8 cellular contexts compared by ENCODE assay signal in genomic region chr2:131034122-131035051, GRCh38. TPM values are rescaled to one million over a fixed set of nuclear protein-coding genes. Genes with fewer than 3 reads are reported as not detected.
DNase-seq lines count a peak whose midpoint lies in the region; ATAC-seq and TF ChIP-seq lines count a peak whose summit lies in the region.

No MANE protein-coding gene starts in this region.

- DNase-seq in stimulated activated CD4-positive, alpha-beta T cell treated with anti-CD3 and anti-CD28 coated beads, Interleukin-12 subunit alpha, Interleukin-12 subunit beta, amount 100 ng/mL, for 4 hours = peak; percentile 28
- no peak for DNase-seq in stimulated activated CD4-positive, alpha-beta T cell treated with anti-CD3 and anti-CD28 coated beads, Interleukin-4, amount 100 ng/mL, for 24 hours
- peak; percentile 12 for DNase-seq in choroid plexus epithelial cell (ENCODE audit: low read depth)
- DNase-seq in NCI-H146 (lab: John Stamatoyannopoulos, UW) = no peak

- H3K4me1 ChIP-seq in muscle layer of duodenum (ENCODE audit: control insufficient read depth in 1 of 2, insufficient read depth in 2 of 2, low read length in 2 of 2) (peaks cover 0 to 23% of the 10 kb centered on the region in 2 donors), urinary bladder (ENCODE audit: insufficient read depth) (no peaks in the 10 kb centered on the region)

- ATAC-seq in HG03469 (IDR thresholded peaks at IDR 0.05; ENCODE audit: unreplicated experiment) (no peak), GM21619 (IDR thresholded peaks at IDR 0.05; ENCODE audit: unreplicated experiment) (no peak)

- TF ChIP-seq CTCF in choroid plexus epithelial cell (conservative IDR thresholded peaks at IDR 0.05; ENCODE audit: low read depth, low read length) = no peak

- no peaks in the 10 kb centered on the region for H3K36me3 ChIP-seq in muscle layer of duodenum (ENCODE audit: control insufficient read depth in 1 of 2, insufficient read depth in 2 of 2, low read length in 2 of 2)
- no peaks in the 10 kb centered on the region for H3K36me3 ChIP-seq in urinary bladder (ENCODE audit: insufficient read depth)

- H3K9me3 ChIP-seq in muscle layer of duodenum (ENCODE audit: control insufficient read depth in 1 of 2, low read length in 2 of 2) = no peaks in the 10 kb centered on the region

- peaks cover 12% of the 10 kb centered on the region for H3K27me3 ChIP-seq in muscle layer of duodenum (ENCODE audit: low read depth, low read length)

- H3K4me3 ChIP-seq in choroid plexus epithelial cell (ENCODE audit: low read depth, low read length) = peak overlapping the region; percentile 46
- H3K4me3 ChIP-seq in muscle layer of duodenum (ENCODE audit: low read depth in 1 of 2, low read length in 2 of 2) = peak overlapping the region; percentile 26 to 62
- peak overlapping the region; percentile 53 for H3K4me3 ChIP-seq in urinary bladder (ENCODE audit: low read depth, low read length)

- 3% methylated on average over 61 of the region's 61 CpGs for WGBS in urinary bladder

- H3K27ac ChIP-seq in muscle layer of duodenum (ENCODE audit: low read length) (no peak overlapping the region), urinary bladder (ENCODE audit: low read depth) (no peak overlapping the region)

RNA-seq across cellular contexts. Expression of gene FAM168B, which starts 58.9 kb away (rescaled TPM):
- total RNA-seq in urinary bladder = 71.9 TPM
- 120 TPM for polyA plus RNA-seq in urinary bladder

Comparison
In these comparisons a context has a peak if more than half of its experiments do, and no peak if none do; other contexts are left out.
1. DNase-seq: peak in stimulated activated CD4-positive, alpha-beta T cell treated with anti-CD3 and anti-CD28 coated beads, Interleukin-12 subunit alpha, Interleukin-12 subunit beta, amount 100 ng/mL, for 4 hours (single experiment) and choroid plexus epithelial cell (single experiment); none in stimulated activated CD4-positive, alpha-beta T cell treated with anti-CD3 and anti-CD28 coated beads, Interleukin-4, amount 100 ng/mL, for 24 hours (single experiment) and NCI-H146 (single experiment).
2. Peak in every context shown above with its lines, with median percentiles within 50 percentile points of each other: H3K4me3 ChIP-seq.